ENCODE assay signal across 1 cellular context in genomic region chr9:128892223-128892892, GRCh38.
TF ChIP-seq lines count a peak whose summit lies in the region.

No MANE protein-coding gene starts in this region.

TF ChIP-seq in GM23338, 12 proteins besides CTCF, POLR2A, EP300 and RAD21 (continued from another document):
- no peak for TF ChIP-seq REST (IDR thresholded peaks at IDR 0.05; ENCODE audit: unreplicated experiment)
- no peak for TF ChIP-seq POLR2AphosphoS5 (IDR thresholded peaks at IDR 0.05; ENCODE audit: low read depth)
- no peak for TF ChIP-seq EZH2phosphoT487 (IDR thresholded peaks at IDR 0.05; ENCODE audit: unreplicated experiment)
- no peak for TF ChIP-seq EZH2 (IDR thresholded peaks at IDR 0.05; ENCODE audit: low read depth, unreplicated experiment)
- no peak for TF ChIP-seq CREB1 (CRISPR knock-in tag; IDR thresholded peaks at IDR 0.05; ENCODE audit: low read depth)
- TF ChIP-seq, protein P1, sequence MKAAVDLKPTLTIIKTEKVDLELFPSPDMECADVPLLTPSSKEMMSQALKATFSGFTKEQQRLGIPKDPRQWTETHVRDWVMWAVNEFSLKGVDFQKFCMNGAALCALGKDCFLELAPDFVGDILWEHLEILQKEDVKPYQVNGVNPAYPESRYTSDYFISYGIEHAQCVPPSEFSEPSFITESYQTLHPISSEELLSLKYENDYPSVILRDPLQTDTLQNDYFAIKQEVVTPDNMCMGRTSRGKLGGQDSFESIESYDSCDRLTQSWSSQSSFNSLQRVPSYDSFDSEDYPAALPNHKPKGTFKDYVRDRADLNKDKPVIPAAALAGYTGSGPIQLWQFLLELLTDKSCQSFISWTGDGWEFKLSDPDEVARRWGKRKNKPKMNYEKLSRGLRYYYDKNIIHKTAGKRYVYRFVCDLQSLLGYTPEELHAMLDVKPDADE (IDR thresholded peaks at IDR 0.05) = no peak
- TF ChIP-seq ZNF114 (CRISPR knock-in tag; IDR thresholded peaks at IDR 0.05) = no peak
- TF ChIP-seq, protein P2, sequence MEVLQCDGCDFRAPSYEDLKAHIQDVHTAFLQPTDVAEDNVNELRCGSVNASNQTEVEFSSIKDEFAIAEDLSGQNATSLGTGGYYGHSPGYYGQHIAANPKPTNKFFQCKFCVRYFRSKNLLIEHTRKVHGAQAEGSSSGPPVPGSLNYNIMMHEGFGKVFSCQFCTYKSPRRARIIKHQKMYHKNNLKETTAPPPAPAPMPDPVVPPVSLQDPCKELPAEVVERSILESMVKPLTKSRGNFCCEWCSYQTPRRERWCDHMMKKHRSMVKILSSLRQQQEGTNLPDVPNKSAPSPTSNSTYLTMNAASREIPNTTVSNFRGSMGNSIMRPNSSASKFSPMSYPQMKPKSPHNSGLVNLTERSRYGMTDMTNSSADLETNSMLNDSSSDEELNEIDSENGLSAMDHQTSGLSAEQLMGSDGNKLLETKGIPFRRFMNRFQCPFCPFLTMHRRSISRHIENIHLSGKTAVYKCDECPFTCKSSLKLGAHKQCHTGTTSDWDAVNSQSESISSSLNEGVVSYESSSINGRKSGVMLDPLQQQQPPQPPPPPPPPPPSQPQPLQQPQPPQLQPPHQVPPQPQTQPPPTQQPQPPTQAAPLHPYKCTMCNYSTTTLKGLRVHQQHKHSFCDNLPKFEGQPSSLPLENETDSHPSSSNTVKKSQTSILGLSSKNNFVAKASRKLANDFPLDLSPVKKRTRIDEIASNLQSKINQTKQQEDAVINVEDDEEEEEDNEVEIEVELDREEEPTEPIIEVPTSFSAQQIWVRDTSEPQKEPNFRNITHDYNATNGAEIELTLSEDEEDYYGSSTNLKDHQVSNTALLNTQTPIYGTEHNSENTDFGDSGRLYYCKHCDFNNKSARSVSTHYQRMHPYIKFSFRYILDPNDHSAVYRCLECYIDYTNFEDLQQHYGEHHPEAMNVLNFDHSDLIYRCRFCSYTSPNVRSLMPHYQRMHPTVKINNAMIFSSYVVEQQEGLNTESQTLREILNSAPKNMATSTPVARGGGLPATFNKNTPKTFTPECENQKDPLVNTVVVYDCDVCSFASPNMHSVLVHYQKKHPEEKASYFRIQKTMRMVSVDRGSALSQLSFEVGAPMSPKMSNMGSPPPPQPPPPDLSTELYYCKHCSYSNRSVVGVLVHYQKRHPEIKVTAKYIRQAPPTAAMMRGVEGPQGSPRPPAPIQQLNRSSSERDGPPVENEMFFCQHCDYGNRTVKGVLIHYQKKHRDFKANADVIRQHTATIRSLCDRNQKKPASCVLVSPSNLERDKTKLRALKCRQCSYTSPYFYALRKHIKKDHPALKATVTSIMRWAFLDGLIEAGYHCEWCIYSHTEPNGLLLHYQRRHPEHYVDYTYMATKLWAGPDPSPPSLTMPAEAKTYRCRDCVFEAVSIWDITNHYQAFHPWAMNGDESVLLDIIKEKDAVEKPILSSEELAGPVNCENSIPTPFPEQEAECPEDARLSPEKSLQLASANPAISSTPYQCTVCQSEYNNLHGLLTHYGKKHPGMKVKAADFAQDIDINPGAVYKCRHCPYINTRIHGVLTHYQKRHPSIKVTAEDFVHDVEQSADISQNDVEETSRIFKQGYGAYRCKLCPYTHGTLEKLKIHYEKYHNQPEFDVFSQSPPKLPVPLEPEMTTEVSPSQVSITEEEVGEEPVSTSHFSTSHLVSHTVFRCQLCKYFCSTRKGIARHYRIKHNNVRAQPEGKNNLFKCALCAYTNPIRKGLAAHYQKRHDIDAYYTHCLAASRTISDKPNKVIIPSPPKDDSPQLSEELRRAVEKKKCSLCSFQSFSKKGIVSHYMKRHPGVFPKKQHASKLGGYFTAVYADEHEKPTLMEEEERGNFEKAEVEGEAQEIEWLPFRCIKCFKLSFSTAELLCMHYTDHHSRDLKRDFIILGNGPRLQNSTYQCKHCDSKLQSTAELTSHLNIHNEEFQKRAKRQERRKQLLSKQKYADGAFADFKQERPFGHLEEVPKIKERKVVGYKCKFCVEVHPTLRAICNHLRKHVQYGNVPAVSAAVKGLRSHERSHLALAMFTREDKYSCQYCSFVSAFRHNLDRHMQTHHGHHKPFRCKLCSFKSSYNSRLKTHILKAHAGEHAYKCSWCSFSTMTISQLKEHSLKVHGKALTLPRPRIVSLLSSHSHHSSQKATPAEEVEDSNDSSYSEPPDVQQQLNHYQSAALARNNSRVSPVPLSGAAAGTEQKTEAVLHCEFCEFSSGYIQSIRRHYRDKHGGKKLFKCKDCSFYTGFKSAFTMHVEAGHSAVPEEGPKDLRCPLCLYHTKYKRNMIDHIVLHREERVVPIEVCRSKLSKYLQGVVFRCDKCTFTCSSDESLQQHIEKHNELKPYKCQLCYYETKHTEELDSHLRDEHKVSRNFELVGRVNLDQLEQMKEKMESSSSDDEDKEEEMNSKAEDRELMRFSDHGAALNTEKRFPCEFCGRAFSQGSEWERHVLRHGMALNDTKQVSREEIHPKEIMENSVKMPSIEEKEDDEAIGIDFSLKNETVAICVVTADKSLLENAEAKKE (CRISPR knock-in tag; IDR thresholded peaks at IDR 0.05) = no peak
- TF ChIP-seq ZNF331 (CRISPR knock-in tag; IDR thresholded peaks at IDR 0.05; ENCODE audit: low read depth) = no peak
